ENCODE assay signal across 1 cellular context in genomic region chr10:114025610-114026130, GRCh38.
TF ChIP-seq lines count a peak whose summit lies in the region.

No MANE protein-coding gene starts in this region.

TF ChIP-seq in GM23338, 12 proteins besides CTCF, POLR2A, EP300 and RAD21 (continued from another document):
- no peak for TF ChIP-seq REST (IDR thresholded peaks at IDR 0.05; ENCODE audit: unreplicated experiment)
- no peak for TF ChIP-seq CREB1 (CRISPR knock-in tag; IDR thresholded peaks at IDR 0.05; ENCODE audit: low read depth)
- TF ChIP-seq ETS1 (IDR thresholded peaks at IDR 0.05), result no peak
- TF ChIP-seq EZH2 (IDR thresholded peaks at IDR 0.05; ENCODE audit: low read depth, unreplicated experiment), result no peak
- TF ChIP-seq ZNF331 (CRISPR knock-in tag; IDR thresholded peaks at IDR 0.05; ENCODE audit: low read depth), result no peak
- TF ChIP-seq STAT1 (IDR thresholded peaks at IDR 0.05; ENCODE audit: unreplicated experiment), result no peak
- TF ChIP-seq JUNB (IDR thresholded peaks at IDR 0.05; ENCODE audit: unreplicated experiment), result no peak
- no peak for TF ChIP-seq NANOG (IDR thresholded peaks at IDR 0.05; ENCODE audit: borderline replicate concordance)
